Comparison of ENCODE assay signal across 9 cellular contexts in genomic region chrX:72297953-72298730, GRCh38. TPM values are rescaled to one million over a fixed set of nuclear protein-coding genes. Genes with fewer than 3 reads are reported as not detected.
DNase-seq lines count a peak whose midpoint lies in the region; ATAC-seq, FAIRE-seq and TF ChIP-seq lines count a peak whose summit lies in the region.
"Had no signal": no experiment of that assay in that cellular context is flagged by ENCODE, and none has a peak within 500 bp of the region (broad histone marks: within the 10 kb centered on the region; RNA-seq: fewer than 3 reads in every experiment).

No MANE protein-coding gene starts in this region.

- peaks cover 35% of the 10 kb centered on the region for H3K27me3 Mint-ChIP-seq in activated CD8-positive, alpha-beta T cell treated with anti-CD3 and anti-CD28 coated beads for 36 hours
- H3K27me3 Mint-ChIP-seq in activated CD8-positive, alpha-beta T cell treated with anti-CD3 and anti-CD28 coated beads, Interleukin-2, amount 10 ng/mL, durations not matched to agents 7 days and 5 days (ENCODE audit: low read depth): peaks cover 37% of the 10 kb centered on the region

- H3K27me3 ChIP-seq in mammary epithelial cell (ENCODE audit: insufficient read depth, low read length): peaks cover 31% of the 10 kb centered on the region

- no peak for FAIRE-seq in H54 (lab: Jason Lieb, UNC)

- no peak overlapping the region for H3K4me3 Mint-ChIP-seq in activated CD8-positive, alpha-beta T cell treated with anti-CD3 and anti-CD28 coated beads for 36 hours
- H3K4me3 Mint-ChIP-seq in activated CD8-positive, alpha-beta T cell treated with anti-CD3 and anti-CD28 coated beads, Interleukin-2, amount 10 ng/mL, durations not matched to agents 7 days and 5 days: no peak overlapping the region

- no peaks in the 10 kb centered on the region for H3K9me3 ChIP-seq in mammary epithelial cell (replicated peaks; ENCODE audit: insufficient read depth, low read length)
- H3K9me3 ChIP-seq: uterus had no signal

- no peaks in the 10 kb centered on the region for H3K9me3 Mint-ChIP-seq in activated CD8-positive, alpha-beta T cell treated with anti-CD3 and anti-CD28 coated beads for 36 hours
- H3K9me3 Mint-ChIP-seq in activated CD8-positive, alpha-beta T cell treated with anti-CD3 and anti-CD28 coated beads, Interleukin-2, amount 10 ng/mL, durations not matched to agents 7 days and 5 days (ENCODE audit: insufficient read depth): no peaks in the 10 kb centered on the region

- TF ChIP-seq POLR2A in H54 (IDR thresholded peaks at IDR 0.05; ENCODE audit: low read depth, low read length): no peak

- H3K27ac ChIP-seq in mammary epithelial cell (ENCODE audit: insufficient read depth, low read depth, low read length): no peak overlapping the region
- H3K27ac ChIP-seq: uterus had no signal

- peak; percentile 14 for DNase-seq in activated CD8-positive, alpha-beta T cell treated with anti-CD3 and anti-CD28 coated beads for 36 hours
- no peak for DNase-seq in activated CD8-positive, alpha-beta T cell treated with anti-CD3 and anti-CD28 coated beads, Interleukin-2, amount 10 ng/mL, durations not matched to agents 7 days and 5 days
- DNase-seq in mammary epithelial cell: peak; percentile 27
- peak; percentile 13 for DNase-seq in renal cortical epithelial cell (ENCODE audit: low read depth)
- DNase-seq in H54 (ENCODE audit: insufficient read length, low spot score): no peak
- DNase-seq in inferior parietal cortex (ENCODE audit: extremely low spot score): no peak
- DNase-seq: uterus had no signal

- no peak overlapping the region for H3K4me2 ChIP-seq in mammary epithelial cell (ENCODE audit: insufficient read depth, low read depth, low read length)

- H3K4me1 Mint-ChIP-seq in activated CD8-positive, alpha-beta T cell treated with anti-CD3 and anti-CD28 coated beads for 36 hours (ENCODE audit: low read depth): no peaks in the 10 kb centered on the region
- H3K4me1 Mint-ChIP-seq in activated CD8-positive, alpha-beta T cell treated with anti-CD3 and anti-CD28 coated beads, Interleukin-2, amount 10 ng/mL, durations not matched to agents 7 days and 5 days (ENCODE audit: low read depth): no peaks in the 10 kb centered on the region

- intact Hi-C loops in activated CD8-positive, alpha-beta T cell treated with anti-CD3 and anti-CD28 coated beads for 36 hours (cut with micrococcal nuclease): no loop called here
- intact Hi-C loops in mammary epithelial cell (cut with micrococcal nuclease): loop anchor here (5.0 kb wide), 1 partner anchor 249 kb away; no protein-coding TSS in a partner anchor

- H3K79me2 ChIP-seq in mammary epithelial cell (ENCODE audit: insufficient read depth, low read length): no peaks in the 10 kb centered on the region

- WGBS in mammary epithelial cell (ENCODE audit: low coverage, missing lambda C conversion rate): 49% methylated on average over 4 of the region's 4 CpGs

- no peak overlapping the region for H2AFZ ChIP-seq in mammary epithelial cell (ENCODE audit: low read depth, low read length)

- H3K36me3 ChIP-seq in mammary epithelial cell (ENCODE audit: insufficient read depth, low read length): no peaks in the 10 kb centered on the region
- H3K36me3 ChIP-seq: uterus had no signal

- TF ChIP-seq RAD21 in Ishikawa (IDR thresholded peaks at IDR 0.05; ENCODE audit: low read depth): peak; percentile 70

- CTCF ChIA-PET in activated CD8-positive, alpha-beta T cell treated with anti-CD3 and anti-CD28 coated beads for 36 hours (lab: Charles Lee): interaction anchor here (1.1 kb wide), 1 partner anchor 18 kb away, joined by 3 read pairs; no protein-coding TSS in a partner anchor
- CTCF ChIA-PET in activated CD8-positive, alpha-beta T cell treated with anti-CD3 and anti-CD28 coated beads, Interleukin-2, amount 10 ng/mL, durations not matched to agents 7 days and 5 days (lab: Charles Lee): no interaction called here
- CTCF ChIA-PET in mammary epithelial cell (lab: Charles Lee; ENCODE audit: low non-redundant PET): interaction anchor here (1.1 kb wide), 1 partner anchor 242 kb away, joined by 3 read pairs; no protein-coding TSS in a partner anchor

- ATAC-seq in activated CD8-positive, alpha-beta T cell treated with anti-CD3 and anti-CD28 coated beads for 36 hours: no peak
- no peak for ATAC-seq in activated CD8-positive, alpha-beta T cell treated with anti-CD3 and anti-CD28 coated beads, Interleukin-2, amount 10 ng/mL, durations not matched to agents 7 days and 5 days
- ATAC-seq in HG02885 (IDR thresholded peaks at IDR 0.05; ENCODE audit: poor library complexity, unreplicated experiment): no peak

- BruUV-seq in mammary epithelial cell (replicated peaks; lab: Mats Ljungman, UMichigan): no TSS peak

- H3K36me3 Mint-ChIP-seq in activated CD8-positive, alpha-beta T cell treated with anti-CD3 and anti-CD28 coated beads for 36 hours (ENCODE audit: low read depth): no peaks in the 10 kb centered on the region
- H3K36me3 Mint-ChIP-seq in activated CD8-positive, alpha-beta T cell treated with anti-CD3 and anti-CD28 coated beads, Interleukin-2, amount 10 ng/mL, durations not matched to agents 7 days and 5 days (ENCODE audit: low read depth): no peaks in the 10 kb centered on the region

- H3K4me3 ChIP-seq in mammary epithelial cell (replicated peaks in 1 of 3; ENCODE audit: insufficient read depth in 1 of 3, low read depth in 2 of 3, low read length in 3 of 3): no peak overlapping the region
- H3K4me3 ChIP-seq: uterus had no signal

- no peak for TF ChIP-seq CTCF in activated CD8-positive, alpha-beta T cell treated with anti-CD3 and anti-CD28 coated beads for 36 hours (IDR thresholded peaks at IDR 0.05)
- peak; percentile 36 to 47 for TF ChIP-seq CTCF in mammary epithelial cell (conservative IDR thresholded peaks at IDR 0.05 in 1 of 2, IDR thresholded peaks at IDR 0.05 in 1 of 2; ENCODE audit: extremely low read depth in 1 of 2, insufficient read depth in 1 of 2, low read depth in 1 of 2, low read length in 2 of 2)

- POLR2A ChIA-PET in activated CD8-positive, alpha-beta T cell treated with anti-CD3 and anti-CD28 coated beads for 36 hours (lab: Charles Lee): no interaction called here
- POLR2A ChIA-PET in activated CD8-positive, alpha-beta T cell treated with anti-CD3 and anti-CD28 coated beads, Interleukin-2, amount 10 ng/mL, durations not matched to agents 7 days and 5 days (lab: Charles Lee): no interaction called here

- no peaks in the 10 kb centered on the region for H4K20me1 ChIP-seq in mammary epithelial cell (ENCODE audit: insufficient read depth, low read length)

- in situ Hi-C loops in mammary epithelial cell (cut with MboI; ENCODE audit: low sequenced_read_pairs in 2 of 2): no loop called here

- H3K4me1 ChIP-seq in mammary epithelial cell (ENCODE audit: insufficient read depth, low read length): no peaks in the 10 kb centered on the region
- H3K4me1 ChIP-seq: uterus had no signal

- no peak overlapping the region for H3K27ac Mint-ChIP-seq in activated CD8-positive, alpha-beta T cell treated with anti-CD3 and anti-CD28 coated beads for 36 hours
- no peak overlapping the region for H3K27ac Mint-ChIP-seq in activated CD8-positive, alpha-beta T cell treated with anti-CD3 and anti-CD28 coated beads, Interleukin-2, amount 10 ng/mL, durations not matched to agents 7 days and 5 days

- no peak overlapping the region for H3K9ac ChIP-seq in mammary epithelial cell (ENCODE audit: insufficient read depth, low read length)

- TF ChIP-seq EP300 in Ishikawa (IDR thresholded peaks at IDR 0.05; ENCODE audit: borderline replicate concordance): no peak

- dilution Hi-C loops in mammary epithelial cell (cut with HindIII; ENCODE audit: low sequenced_read_pairs): loop anchor here (10.0 kb wide), 1 partner anchor 47 kb away; no protein-coding TSS in a partner anchor

RNA-seq across cellular contexts. Expression of gene CITED1, which starts 7.6 kb away (rescaled TPM):
- total RNA-seq in activated CD8-positive, alpha-beta T cell treated with anti-CD3 and anti-CD28 coated beads for 36 hours: not detected
- total RNA-seq in activated CD8-positive, alpha-beta T cell treated with anti-CD3 and anti-CD28 coated beads, Interleukin-2, amount 10 ng/mL, durations not matched to agents 7 days and 5 days: not detected
- total RNA-seq in mammary epithelial cell: 1 to 10 TPM in 1 of 2 donors, not detected in 1; 1.3 TPM
- 0.23 TPM for polyA plus RNA-seq in mammary epithelial cell
- polyA minus RNA-seq in mammary epithelial cell: not detected
- not detected in 2 replicates for total RNA-seq in renal cortical epithelial cell

RNA-seq across cellular contexts. Expression of gene RPS4X, which starts 21.1 kb away (rescaled TPM):
- 1,000 to 10,000 TPM; 1,299 to 1,356 TPM for total RNA-seq in activated CD8-positive, alpha-beta T cell treated with anti-CD3 and anti-CD28 coated beads for 36 hours
- total RNA-seq in activated CD8-positive, alpha-beta T cell treated with anti-CD3 and anti-CD28 coated beads, Interleukin-2, amount 10 ng/mL, durations not matched to agents 7 days and 5 days: 100 to 1,000 TPM; 848 to 853 TPM
- total RNA-seq in mammary epithelial cell: 1,000 to 10,000 TPM in 1 of 2 donors, 100 to 1,000 TPM in 1; 857 to 1,015 TPM
- 2,382 TPM for polyA plus RNA-seq in mammary epithelial cell
- 1,181 TPM for polyA minus RNA-seq in mammary epithelial cell
- total RNA-seq in renal cortical epithelial cell: 686 and 1,020 TPM in 2 replicates

RNA-seq across cellular contexts. Expression of gene ERCC6L, which starts 59.3 kb away (rescaled TPM):
- 10 to 100 TPM; 10.3 to 11.3 TPM for total RNA-seq in activated CD8-positive, alpha-beta T cell treated with anti-CD3 and anti-CD28 coated beads for 36 hours
- total RNA-seq in activated CD8-positive, alpha-beta T cell treated with anti-CD3 and anti-CD28 coated beads, Interleukin-2, amount 10 ng/mL, durations not matched to agents 7 days and 5 days: 10 to 100 TPM; 13.8 to 14.4 TPM
- total RNA-seq in mammary epithelial cell (1 to 10 TPM in 1 of 2 donors, under 1 TPM in 1; 0.17 to 7.0 TPM), renal cortical epithelial cell (0.25 and 4.0 TPM in 2 replicates)
- polyA plus RNA-seq in mammary epithelial cell: 5.1 TPM
- polyA minus RNA-seq in mammary epithelial cell: 2.8 TPM

Comparison
In these comparisons a context has a peak if more than half of its experiments do, and no peak if none do; other contexts are left out.
1. DNase-seq: peak in activated CD8-positive, alpha-beta T cell treated with anti-CD3 and anti-CD28 coated beads for 36 hours (single experiment), mammary epithelial cell (single experiment) and renal cortical epithelial cell (single experiment); none in activated CD8-positive, alpha-beta T cell treated with anti-CD3 and anti-CD28 coated beads, Interleukin-2, amount 10 ng/mL, durations not matched to agents 7 days and 5 days (single experiment), H54 (single experiment) and inferior parietal cortex (single experiment).